8 cellular contexts compared by ENCODE assay signal in the genomic region with DNA sequence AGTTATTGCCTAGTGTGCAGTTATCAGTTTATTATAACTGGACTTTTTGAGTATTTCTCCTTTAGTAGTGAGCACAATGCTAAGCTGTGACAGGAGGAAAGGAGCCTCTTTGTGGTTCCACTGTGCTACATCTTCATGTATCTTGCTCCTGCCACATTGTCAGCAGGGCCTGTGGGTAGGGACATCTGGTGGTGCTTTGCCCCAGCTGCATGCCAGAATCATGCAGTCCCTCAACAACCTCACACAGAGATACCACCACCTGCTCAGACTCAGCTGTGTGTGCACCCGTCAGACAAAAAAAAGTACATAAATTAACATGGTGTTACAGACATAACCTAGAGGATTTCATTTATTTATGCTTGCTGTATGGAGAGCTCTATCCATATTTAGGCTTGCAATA. TPM values are rescaled to one million over a fixed set of nuclear protein-coding genes. Genes with fewer than 3 reads are reported as not detected.
DNase-seq lines count a peak whose midpoint lies in the region; ATAC-seq and TF ChIP-seq lines count a peak whose summit lies in the region.

No MANE protein-coding gene starts in this region.

- no peak overlapping the region for H3K4me3 ChIP-seq in fibroblast of pulmonary artery (replicated peaks; ENCODE audit: low read depth, low read length)

- peak; percentile 73 for ATAC-seq in GM18505 (IDR thresholded peaks at IDR 0.05; ENCODE audit: unreplicated experiment)
- peak; percentile 77 for ATAC-seq in HG03064 (IDR thresholded peaks at IDR 0.05; ENCODE audit: low read depth, unreplicated experiment)

- peak; percentile 11 to 15 for DNase-seq in AML-193 (lab: John Stamatoyannopoulos, UW)
- peak; percentile 51 for DNase-seq in SK-MEL-5 (ENCODE audit: low read depth, low spot score)
- DNase-seq in fibroblast of pulmonary artery (ENCODE audit: low read depth), result peak; percentile 34
- no peak for DNase-seq in H4 (ENCODE audit: low spot score)
- DNase-seq in kidney tubule cell (ENCODE audit: low spot score), result no peak
- DNase-seq in DMS79 (lab: John Stamatoyannopoulos, UW), result no peak

- in situ Hi-C loops in SK-MEL-5 (cut with HindIII; ENCODE audit: low pct_unique_long_range_greater_than_20kb, low sequenced_read_pairs), result no loop called here

- TF ChIP-seq CTCF in fibroblast of pulmonary artery (IDR thresholded peaks at IDR 0.05; ENCODE audit: low read length, missing control alignments), result peak; percentile 33

- TF ChIP-seq POLR2A in GM18505 (IDR thresholded peaks at IDR 0.05; ENCODE audit: borderline replicate concordance, extremely low read depth, insufficient read depth, insufficient read length), result no peak

RNA-seq across cellular contexts. Expression of a gene that starts 51.1 kb away (rescaled TPM):
- 18.9 and 19.0 TPM in 2 replicates for total RNA-seq in SK-MEL-5 (2014; rRNA removed; shearing (Covaris generic))
- 8.7 and 9.8 TPM in 2 replicates for polyA plus RNA-seq in SK-MEL-5 (2015; cell fraction: cytosol; rRNA removed)
- polyA plus RNA-seq in SK-MEL-5 (2015; cell fraction: nucleus; rRNA removed), result 24.9 and 48.6 TPM in 2 replicates
- total RNA-seq in H4 (2014; rRNA removed; shearing (Covaris generic)), result 7.3 and 15.8 TPM in 2 replicates

Comparison
In these comparisons a context has a peak if more than half of its experiments do, and no peak if none do; other contexts are left out.
1. DNase-seq: peak in AML-193 (2 of 2), SK-MEL-5 (single experiment) and fibroblast of pulmonary artery (single experiment); none in H4 (single experiment), kidney tubule cell (single experiment) and DMS79 (single experiment).